Comparison of ENCODE assay signal across 8 cellular contexts in genomic region chr5:154202379-154203260, GRCh38. TPM values are rescaled to one million over a fixed set of nuclear protein-coding genes. Genes with fewer than 3 reads are reported as not detected.
A peak's percentile ranks its signal among the peaks of the same experiment; 100 is the strongest.
DNase-seq lines count a peak whose midpoint lies in the region; ATAC-seq and TF ChIP-seq lines count a peak whose summit lies in the region.

No MANE protein-coding gene starts in this region.

- peak overlapping the region; percentile 39 for H3K4me3 Mint-ChIP-seq in activated CD4-positive, alpha-beta memory T cell treated with anti-CD3 and anti-CD28 coated beads for 36 hours
- H3K4me3 Mint-ChIP-seq in natural killer cell, result peak overlapping the region; percentile 60

- intact Hi-C loops in activated CD4-positive, alpha-beta memory T cell treated with anti-CD3 and anti-CD28 coated beads for 36 hours (cut with micrococcal nuclease), result loop anchor here (1.0 to 2.0 kb wide), 2 partner anchors 12 to 18 kb away; no protein-coding TSS in a partner anchor
- intact Hi-C loops in natural killer cell (cut with micrococcal nuclease), result no loop called here

- no peaks in the 10 kb centered on the region for H3K27me3 Mint-ChIP-seq in activated CD4-positive, alpha-beta memory T cell treated with anti-CD3 and anti-CD28 coated beads for 36 hours
- H3K27me3 Mint-ChIP-seq in natural killer cell (ENCODE audit: low read depth in 2 of 2), result no peaks in the 10 kb centered on the region

- peaks cover 60% of the 10 kb centered on the region for H3K4me1 Mint-ChIP-seq in activated CD4-positive, alpha-beta memory T cell treated with anti-CD3 and anti-CD28 coated beads for 36 hours (ENCODE audit: low read depth)
- H3K4me1 Mint-ChIP-seq in natural killer cell, result peaks cover 80 to 90% of the 10 kb centered on the region in 2 donors

- CTCF ChIA-PET in activated CD4-positive, alpha-beta memory T cell treated with anti-CD3 and anti-CD28 coated beads for 36 hours (lab: Charles Lee), result interaction anchor here (0.8 to 1.6 kb wide), 4 partner anchors 13 to 130 kb away, joined by 3 to 8 read pairs (median 4); partner anchors contain the start of gene GALNT10

- peak overlapping the region; percentile 72 for H3K27ac Mint-ChIP-seq in activated CD4-positive, alpha-beta memory T cell treated with anti-CD3 and anti-CD28 coated beads for 36 hours
- H3K27ac Mint-ChIP-seq in natural killer cell, result peak overlapping the region; percentile 86 to 94

- ATAC-seq in GM19397 (IDR thresholded peaks at IDR 0.05; ENCODE audit: unreplicated experiment) (peak; percentile 77), HG03196 (IDR thresholded peaks at IDR 0.05; ENCODE audit: unreplicated experiment) (peak; percentile 88), natural killer cell (peak; percentile 72 to 78 (median 73))

- H3K36me3 Mint-ChIP-seq in activated CD4-positive, alpha-beta memory T cell treated with anti-CD3 and anti-CD28 coated beads for 36 hours, result peaks cover 25% of the 10 kb centered on the region
- no peaks in the 10 kb centered on the region for H3K36me3 Mint-ChIP-seq in natural killer cell

- DNase-seq in Ammon's horn (ENCODE audit: low spot score), result peak; percentile 33
- peak; percentile 77 for DNase-seq in activated CD4-positive, alpha-beta memory T cell treated with anti-CD3 and anti-CD28 coated beads for 36 hours
- DNase-seq in natural killer cell, result no peak
- DNase-seq in HK-2 (ENCODE audit: unreplicated experiment), result no peak
- no peak for DNase-seq in NCI-H128 (lab: John Stamatoyannopoulos, UW; ENCODE audit: unreplicated experiment)
- DNase-seq in NCI-H748 treated with DMSO at 0.1 percent for 48 hours (lab: John Stamatoyannopoulos, UW), result no peak

- TF ChIP-seq CTCF in natural killer cell (IDR thresholded peaks at IDR 0.05), result no peak

- POLR2A ChIA-PET in activated CD4-positive, alpha-beta memory T cell treated with anti-CD3 and anti-CD28 coated beads for 36 hours (lab: Charles Lee), result interaction anchor here (1.2 to 4.5 kb wide), 2 partner anchors 9 to 12 kb away, joined by 5 to 27 read pairs; partner anchors contain the start of gene GALNT10

- H3K9me3 Mint-ChIP-seq in activated CD4-positive, alpha-beta memory T cell treated with anti-CD3 and anti-CD28 coated beads for 36 hours, result no peaks in the 10 kb centered on the region
- H3K9me3 Mint-ChIP-seq in natural killer cell, result no peaks in the 10 kb centered on the region

RNA-seq across cellular contexts. Expression of gene GALNT10, which starts 12.1 kb away (rescaled TPM):
- total RNA-seq in activated CD4-positive, alpha-beta memory T cell treated with anti-CD3 and anti-CD28 coated beads for 36 hours, result 10 to 100 TPM; 23.8 to 26.9 TPM
- total RNA-seq in natural killer cell, result 10 to 100 TPM; 77.0 to 92.6 (median 77.6) TPM

Comparison
In these comparisons a context has a peak if more than half of its experiments do, and no peak if none do; other contexts are left out.
1. DNase-seq: peak in Ammon's horn (single experiment) and activated CD4-positive, alpha-beta memory T cell treated with anti-CD3 and anti-CD28 coated beads for 36 hours (single experiment); none in natural killer cell (single experiment), HK-2 (single experiment), NCI-H128 (single experiment) and NCI-H748 treated with DMSO at 0.1 percent for 48 hours (single experiment).
2. Peak in every context shown above with its lines, with median percentiles within 50 percentile points of each other: ATAC-seq.